29 cellular contexts compared by ENCODE assay signal in genomic region chr22:19540394-19540793, GRCh38. TPM values are rescaled to one million over a fixed set of nuclear protein-coding genes. Genes with fewer than 3 reads are reported as not detected.
"Had no signal": no experiment of that assay in that cellular context is flagged by ENCODE, and none has a peak within 500 bp of the region (broad histone marks: within the 10 kb centered on the region; RNA-seq: fewer than 3 reads in every experiment).

No MANE protein-coding gene starts in this region.

- FAIRE-seq: endometrium, endothelial cell of umbilical vein, frontal cortex had no signal

- H3K36me3 ChIP-seq: colonic mucosa, esophagus muscularis mucosa, esophagus squamous epithelium, gastrocnemius medialis, gastroesophageal sphincter, heart left ventricle, heart right ventricle had no signal

- H3K9me3 ChIP-seq: colonic mucosa, esophagus muscularis mucosa, esophagus squamous epithelium, gastrocnemius medialis, gastroesophageal sphincter, heart left ventricle, heart right ventricle had no signal

- H2AFZ ChIP-seq: hepatocyte had no signal

- H3K4me1 ChIP-seq: colonic mucosa, esophagus muscularis mucosa, foreskin keratinocyte, gastrocnemius medialis, gastroesophageal sphincter had no signal

- H3K27me3 ChIP-seq: colonic mucosa, gastrocnemius medialis had no signal

- H3K27ac ChIP-seq: colonic mucosa, coronary artery, dorsolateral prefrontal cortex, epithelial cell of prostate, esophagus muscularis mucosa, esophagus squamous epithelium, foreskin keratinocyte, gastrocnemius medialis, gastroesophageal sphincter, heart left ventricle, heart right ventricle, hepatocyte had no signal

- H3K4me3 ChIP-seq: colonic mucosa, coronary artery, dorsolateral prefrontal cortex, esophagus muscularis mucosa, esophagus squamous epithelium, gastrocnemius medialis, gastroesophageal sphincter, heart left ventricle, heart right ventricle, hepatocyte had no signal

- H3K4me2 ChIP-seq: hepatocyte had no signal

- ATAC-seq: effector memory CD8-positive, alpha-beta T cell; esophagus mucosa; foreskin keratinocyte; gastrocnemius medialis; gastroesophageal sphincter; heart left ventricle; heart right ventricle had no signal

- H3K79me2 ChIP-seq: hepatocyte had no signal

- DNase-seq: colonic mucosa; cortex of kidney; dermis blood vessel endothelial cell; effector CD4-positive, alpha-beta T cell; effector CD8-positive, alpha-beta T cell; effector memory CD4-positive, alpha-beta T cell; effector memory CD8-positive, alpha-beta T cell; endodermal cell; erythroblast; esophagus squamous epithelium; foreskin fibroblast; foreskin keratinocyte; foreskin melanocyte; gastrocnemius medialis; glutamatergic neuron; heart left ventricle; heart right ventricle had no signal

RNA-seq across cellular contexts. Expression of gene CLDN5, which starts 16.2 kb away (rescaled TPM):
- total RNA-seq: fibroblast of villous mesenchyme, foreskin keratinocyte had no signal
- polyA plus RNA-seq: fibroblast of lung, foreskin keratinocyte had no signal
